In the genomic region with DNA sequence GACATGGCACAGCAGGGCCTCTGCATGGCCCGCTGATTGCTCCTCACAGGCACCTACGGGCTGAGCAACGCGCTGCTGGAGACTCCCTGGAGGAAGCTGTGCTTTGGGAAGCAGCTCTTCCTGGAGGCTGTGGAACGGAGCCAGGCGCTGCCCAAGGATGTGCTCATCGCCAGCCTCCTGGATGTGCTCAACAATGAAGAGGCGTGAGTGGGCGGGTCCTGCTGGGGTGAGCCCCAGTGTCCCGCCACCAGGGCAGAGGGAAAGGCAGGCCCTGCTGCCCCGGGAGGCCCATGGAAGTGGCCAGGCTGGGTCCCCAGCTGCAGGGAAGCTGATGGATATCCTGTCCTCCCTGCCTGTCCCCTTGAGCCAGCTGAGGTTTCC, we compare ENCODE assay signal across 17 cellular contexts. TPM values are rescaled to one million over a fixed set of nuclear protein-coding genes. Genes with fewer than 3 reads are reported as not detected.
DNase-seq lines count a peak whose midpoint lies in the region; ATAC-seq and TF ChIP-seq lines count a peak whose summit lies in the region.
"Had no signal": no experiment of that assay in that cellular context is flagged by ENCODE, and none has a peak within 500 bp of the region (broad histone marks: within the 10 kb centered on the region; RNA-seq: fewer than 3 reads in every experiment).

No MANE protein-coding gene starts in this region.

- no peak overlapping the region for H3K4me2 ChIP-seq in GM23338
- H3K4me2 ChIP-seq: hepatocyte had no signal

- H2AFZ ChIP-seq in GM23338, result no peak overlapping the region
- H2AFZ ChIP-seq: hepatocyte had no signal

- H3F3A ChIP-seq in GM23338 (replicated peaks; ENCODE audit: low read depth), result 0 out of 2 replicates have a peak, but pooled peaks cover 8% of the 10 kb centered on the region

- no peaks in the 10 kb centered on the region for H3K9me3 Mint-ChIP-seq in GM23338
- H3K9me3 Mint-ChIP-seq: activated naive CD4-positive, alpha-beta T cell treated with anti-CD3 and anti-CD28 coated beads for 36 hours had no signal

- peaks cover 8% of the 10 kb centered on the region for H3K27me3 Mint-ChIP-seq in GM23338 (ENCODE audit: insufficient read depth, low read depth, poor library complexity)

- H3K36me3 ChIP-seq in GM23338 (ENCODE audit: insufficient read depth), result no peaks in the 10 kb centered on the region
- H3K36me3 ChIP-seq: SJCRH30 had no signal

- no peaks in the 10 kb centered on the region; the same call in 2 of the 3 replicates for H3K36me3 Mint-ChIP-seq in GM23338 (ENCODE audit: low read depth)

- no peaks in the 10 kb centered on the region for H3K9me2 ChIP-seq in GM23338 (ENCODE audit: insufficient read depth)

- no peaks in the 10 kb centered on the region for H3K4me1 Mint-ChIP-seq in GM23338

- H3K27ac ChIP-seq in GM23338 (ENCODE audit: low read depth), result no peak overlapping the region
- H3K27ac ChIP-seq: C4-2B, hepatocyte, SJCRH30 had no signal

- ATAC-seq in GM23338 (0 out of 3 replicates have a peak, but pooled peaks have one; percentile 17), esophagus mucosa (peak; percentile 56), GM19023 (IDR thresholded peaks at IDR 0.05; ENCODE audit: unreplicated experiment) (no peak)
- ATAC-seq: activated CD4-positive, CD25-positive, alpha-beta regulatory T cell treated with anti-CD3 and anti-CD28 coated beads, Interleukin-2, amount 50 U/mL, for 24 hours had no signal

- H3K79me2 ChIP-seq in GM23338 (replicated peaks; ENCODE audit: insufficient read depth), result no peaks in the 10 kb centered on the region
- H3K79me2 ChIP-seq: hepatocyte had no signal

- DNase-seq in GM23338 (ENCODE audit: low spot score), result no peak
- DNase-seq in LHCN-M2 (ENCODE audit: low read depth), result peak; percentile 6
- DNase-seq in pulmonary artery endothelial cell (ENCODE audit: low read depth, low spot score), result peak; percentile 20
- DNase-seq in activated gamma-delta T cell treated with Interleukin-2 at 50 U/mL for 16 hours, result no peak
- DNase-seq in G401 (ENCODE audit: low spot score), result no peak
- DNase-seq: activated naive CD4-positive, alpha-beta T cell treated with anti-CD3 and anti-CD28 coated beads for 36 hours; esophagus squamous epithelium; NCI-H146; SJCRH30; trophoblast cell had no signal

- no peaks in the 10 kb centered on the region for H3K27me3 ChIP-seq in GM23338 (ENCODE audit: insufficient read depth)
- H3K27me3 ChIP-seq: dorsolateral prefrontal cortex, esophagus squamous epithelium, hepatocyte, SJCRH30 had no signal

- H3K27ac Mint-ChIP-seq in GM23338, result no peak overlapping the region
- H3K27ac Mint-ChIP-seq: activated naive CD4-positive, alpha-beta T cell treated with anti-CD3 and anti-CD28 coated beads for 36 hours had no signal

- H4K20me1 ChIP-seq in GM23338 (replicated peaks; ENCODE audit: insufficient read depth), result no peaks in the 10 kb centered on the region

- no peak for TF ChIP-seq CTCF in GM23338 (conservative IDR thresholded peaks at IDR 0.05; ENCODE audit: low read depth in 2 of 2)

- in situ Hi-C loops in G401 (cut with HindIII; ENCODE audit: low sequenced_read_pairs), result no loop called here

- H3K4me3 ChIP-seq in GM23338, result no peak overlapping the region
- H3K4me3 ChIP-seq: dorsolateral prefrontal cortex, esophagus squamous epithelium, hepatocyte, SJCRH30, skin epidermis had no signal

- H3K4me3 Mint-ChIP-seq in GM23338, result no peak overlapping the region
- H3K4me3 Mint-ChIP-seq: activated naive CD4-positive, alpha-beta T cell treated with anti-CD3 and anti-CD28 coated beads for 36 hours had no signal

- H3K4me1 ChIP-seq in GM23338 (ENCODE audit: insufficient read depth), result no peaks in the 10 kb centered on the region

TF ChIP-seq in GM23338, 12 proteins besides CTCF, POLR2A, EP300 and RAD21 (continues in another document):
- TF ChIP-seq POLR2AphosphoS5 (IDR thresholded peaks at IDR 0.05; ENCODE audit: low read depth) (no peak), JUNB (IDR thresholded peaks at IDR 0.05; ENCODE audit: unreplicated experiment) (no peak), NANOG (IDR thresholded peaks at IDR 0.05; ENCODE audit: borderline replicate concordance) (no peak)

RNA-seq across cellular contexts. Expression of a gene that starts 18.6 kb away (rescaled TPM):
- 41.6 and 48.9 TPM in 2 replicates for total RNA-seq in GM23338 (2014; rRNA removed; shearing (Covaris generic))
- 11.4 and 12.2 TPM in 2 replicates for polyA plus RNA-seq in GM23338 (2016; fragmentation: Nextera tagmentation; extraction: Ambion mirVana)
- total RNA-seq in LHCN-M2 (2014; rRNA removed) (29.4 and 30.9 TPM in 2 replicates), esophagus mucosa (16.2 TPM), pulmonary artery endothelial cell (35.9 and 40.9 TPM in 2 replicates)
- polyA plus RNA-seq in LHCN-M2 (2012), result 20.9 TPM
- total RNA-seq in G401 (2014; rRNA removed; shearing (Covaris generic)), result 21.5 and 22.0 TPM in 2 replicates

RNA-seq across cellular contexts. Expression of a gene that starts 40.6 kb away (rescaled TPM):
- total RNA-seq in GM23338 (2014; rRNA removed; shearing (Covaris generic)), result 15.0 and 20.2 TPM in 2 replicates
- polyA plus RNA-seq in GM23338 (2016; fragmentation: Nextera tagmentation; extraction: Ambion mirVana), result 6.7 and 6.9 TPM in 2 replicates
- 24.0 and 30.8 TPM in 2 replicates for total RNA-seq in LHCN-M2 (2014; rRNA removed)
- 30.3 TPM for polyA plus RNA-seq in LHCN-M2 (2012)
- 10.6 TPM for total RNA-seq in esophagus mucosa
- 36.4 and 72.1 TPM in 2 replicates for total RNA-seq in pulmonary artery endothelial cell
- total RNA-seq in G401 (2014; rRNA removed; shearing (Covaris generic)), result 13.2 and 19.0 TPM in 2 replicates

RNA-seq across cellular contexts. Expression of a gene that starts 44.8 kb away (rescaled TPM):
- total RNA-seq in GM23338 (2014; rRNA removed; shearing (Covaris generic)), result 87.3 and 122 TPM in 2 replicates
- polyA plus RNA-seq in GM23338 (2016; fragmentation: Nextera tagmentation; extraction: Ambion mirVana), result 15.3 and 15.6 TPM in 2 replicates
- total RNA-seq in LHCN-M2 (2014; rRNA removed) (4.5 and 6.4 TPM in 2 replicates), esophagus mucosa (3.1 TPM), pulmonary artery endothelial cell (52.8 and 79.3 TPM in 2 replicates)
- 2.7 TPM for polyA plus RNA-seq in LHCN-M2 (2012)
- total RNA-seq in G401 (2014; rRNA removed; shearing (Covaris generic)), result 13.8 and 14.9 TPM in 2 replicates

RNA-seq across cellular contexts. Expression of a gene that starts 54.4 kb away (rescaled TPM):
- 987 and 1,206 TPM in 2 replicates for total RNA-seq in GM23338 (2014; rRNA removed; shearing (Covaris generic))
- 988 and 1,014 TPM in 2 replicates for polyA plus RNA-seq in GM23338 (2016; fragmentation: Nextera tagmentation; extraction: Ambion mirVana)
- total RNA-seq in LHCN-M2 (2014; rRNA removed), result 843 and 851 TPM in 2 replicates
- polyA plus RNA-seq in LHCN-M2 (2012), result 201 TPM
- total RNA-seq in esophagus mucosa, result 141 TPM
- total RNA-seq in pulmonary artery endothelial cell, result 213 and 264 TPM in 2 replicates
- 883 and 1,003 TPM in 2 replicates for total RNA-seq in G401 (2014; rRNA removed; shearing (Covaris generic))

RNA-seq across cellular contexts. Expression of a gene that starts 55.6 kb away (rescaled TPM):
- 56.4 and 61.3 TPM in 2 replicates for total RNA-seq in GM23338 (2014; rRNA removed; shearing (Covaris generic))
- 41.3 and 42.9 TPM in 2 replicates for polyA plus RNA-seq in GM23338 (2016; fragmentation: Nextera tagmentation; extraction: Ambion mirVana)
- total RNA-seq in LHCN-M2 (2014; rRNA removed), result 35.8 and 50.4 TPM in 2 replicates
- polyA plus RNA-seq in LHCN-M2 (2012), result 35.4 TPM
- total RNA-seq in esophagus mucosa, result 31.8 TPM
- total RNA-seq in pulmonary artery endothelial cell, result 46.5 and 62.3 TPM in 2 replicates
- total RNA-seq in G401 (2014; rRNA removed; shearing (Covaris generic)), result 22.4 and 55.8 TPM in 2 replicates

Comparison
In these comparisons a context has a peak if more than half of its experiments do, and no peak if none do; other contexts are left out.
1. DNase-seq: peak in LHCN-M2 (single experiment) and pulmonary artery endothelial cell (single experiment); none in GM23338 (single experiment), activated gamma-delta T cell treated with Interleukin-2 at 50 U/mL for 16 hours (single experiment) and G401 (single experiment).